In the genomic region with DNA sequence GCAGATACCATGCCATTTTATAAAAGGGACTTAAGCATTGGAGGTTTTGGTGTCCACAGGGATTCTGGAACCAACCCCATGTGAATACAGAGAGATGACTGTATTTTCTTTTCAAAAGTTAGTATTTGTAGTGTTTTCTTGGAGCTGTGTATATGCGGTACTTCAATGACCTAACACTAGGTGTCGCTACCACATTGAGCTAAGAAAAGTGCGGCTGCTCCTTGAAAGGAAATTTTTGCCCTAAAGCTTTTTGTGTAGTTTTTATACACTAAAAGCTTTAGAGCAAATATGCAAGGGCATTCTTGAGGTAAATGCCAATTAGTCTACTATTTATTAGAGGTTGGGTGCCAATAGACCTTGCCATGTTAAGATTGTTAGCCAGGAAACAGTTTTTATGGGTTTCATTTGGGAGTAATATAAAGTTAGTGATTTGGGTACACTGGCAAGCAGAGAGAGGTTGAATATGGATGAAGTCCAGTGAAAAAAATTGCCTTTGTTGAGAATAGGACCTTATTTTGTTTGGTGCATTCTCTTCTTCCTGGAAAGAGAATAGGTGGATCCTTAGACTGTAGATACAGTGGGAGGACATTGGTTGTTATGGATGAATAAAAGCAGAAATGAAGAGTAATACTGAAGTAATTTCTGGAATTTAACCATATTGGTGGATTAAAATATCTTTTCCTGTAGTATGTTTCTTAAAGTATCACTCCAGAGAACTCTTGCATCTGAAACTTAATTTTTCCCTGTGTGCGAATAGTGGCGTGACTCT, we compare ENCODE assay signal across 9 cellular contexts. TPM values are rescaled to one million over a fixed set of nuclear protein-coding genes. Genes with fewer than 3 reads are reported as not detected.
A peak's percentile ranks its signal among the peaks of the same experiment; 100 is the strongest.
DNase-seq lines count a peak whose midpoint lies in the region; ATAC-seq and TF ChIP-seq lines count a peak whose summit lies in the region.
"Had no signal": no experiment of that assay in that cellular context is flagged by ENCODE, and none has a peak within 500 bp of the region (broad histone marks: within the 10 kb centered on the region; RNA-seq: fewer than 3 reads in every experiment).

No MANE protein-coding gene starts in this region.

- H3K9me3 ChIP-seq in SU-DHL-6 (ENCODE audit: insufficient read depth, low read length) (no peaks in the 10 kb centered on the region), right lobe of liver (no peaks in the 10 kb centered on the region)

- TF ChIP-seq POLR2A in right lobe of liver (IDR thresholded peaks at IDR 0.05) = no peak

- peak; percentile 66 for DNase-seq in NCI-H1436 (lab: John Stamatoyannopoulos, UW)
- no peak for DNase-seq in coronary artery (ENCODE audit: low spot score)
- DNase-seq in right lobe of liver = no peak
- peak; percentile 47 for DNase-seq in stromal cell of bone marrow (ENCODE audit: low read depth)
- DNase-seq: left cardiac atrium had no signal

- no peaks in the 10 kb centered on the region for H3K79me2 ChIP-seq in ACC112 (ENCODE audit: control insufficient read depth, insufficient read depth, low read length, unreplicated experiment)
- H3K79me2 ChIP-seq in SU-DHL-6 (ENCODE audit: insufficient read depth, low read length) = no peaks in the 10 kb centered on the region

- 41% methylated on average over 5 of the region's 5 CpGs for WGBS in right lobe of liver (ENCODE audit: insufficient coverage, low coverage, low lambda C conversion rate, missing lambda C conversion rate)

- no peaks in the 10 kb centered on the region for H3K9me2 ChIP-seq in SU-DHL-6 (replicated peaks; ENCODE audit: insufficient read depth, low read length)

- intact Hi-C loops in right lobe of liver (cut with DNase I) = loop anchor here in 1 of 2 donors (10.0 kb wide), 1 partner anchor 684 kb away; no protein-coding TSS in a partner anchor

- H4K20me1 ChIP-seq in SU-DHL-6 (ENCODE audit: low read depth, low read length) = no peaks in the 10 kb centered on the region

- TF ChIP-seq CTCF in GM12873 (IDR thresholded peaks at IDR 0.05; ENCODE audit: insufficient read depth, low read depth, low read length, missing control alignments) (peak; percentile 86), SU-DHL-6 (IDR thresholded peaks at IDR 0.05; ENCODE audit: insufficient read depth, low read length, poor library complexity, severe bottlenecking) (peak; percentile 80), coronary artery (IDR thresholded peaks at IDR 0.05) (peak; percentile 78), right lobe of liver (IDR thresholded peaks at IDR 0.05) (peak; percentile 77 to 88 (median 84))

- no peaks in the 10 kb centered on the region for H3F3A ChIP-seq in SU-DHL-6 (ENCODE audit: insufficient read depth)

- H3K27ac ChIP-seq in ACC112 (ENCODE audit: low read depth, low read length) = no peak overlapping the region
- no peak overlapping the region for H3K27ac ChIP-seq in SU-DHL-6 (ENCODE audit: low read depth, low read length)
- no peak overlapping the region for H3K27ac ChIP-seq in coronary artery
- no peak overlapping the region for H3K27ac ChIP-seq in right lobe of liver

- H3K4me1 ChIP-seq in ACC112 (ENCODE audit: control insufficient read depth, insufficient read depth, low read length, unreplicated experiment) = peaks cover 7% of the 10 kb centered on the region
- H3K4me1 ChIP-seq in right lobe of liver = no peaks in the 10 kb centered on the region

- H3K36me3 ChIP-seq in ACC112 (ENCODE audit: insufficient read depth, low read length) = no peaks in the 10 kb centered on the region
- H3K36me3 ChIP-seq in SU-DHL-6 (ENCODE audit: low read length) = no peaks in the 10 kb centered on the region
- no peaks in the 10 kb centered on the region for H3K36me3 ChIP-seq in right lobe of liver

- H3K9ac ChIP-seq in SU-DHL-6 (ENCODE audit: low read length) = no peak overlapping the region

- peak overlapping the region; percentile 87 for H2AFZ ChIP-seq in ACC112 (ENCODE audit: low read length, unreplicated experiment)
- H2AFZ ChIP-seq in SU-DHL-6 (ENCODE audit: low read depth, low read length, severe bottlenecking) = no peak overlapping the region

- H3K4me3 ChIP-seq in ACC112 (ENCODE audit: low read depth, low read length) = no peak overlapping the region
- H3K4me3 ChIP-seq in SU-DHL-6 (ENCODE audit: insufficient read depth, low read length, poor library complexity, severe bottlenecking) = no peak overlapping the region
- H3K4me3 ChIP-seq in coronary artery = no peak overlapping the region
- H3K4me3 ChIP-seq in right lobe of liver = no peak overlapping the region

- peak; percentile 59 to 77 (median 69) for ATAC-seq in right lobe of liver
- no peak for ATAC-seq in HG02623 (IDR thresholded peaks at IDR 0.05; ENCODE audit: unreplicated experiment)

- H3K4me2 ChIP-seq in SU-DHL-6 (ENCODE audit: low read depth, low read length, poor library complexity, severe bottlenecking) = no peak overlapping the region

- H3K27me3 ChIP-seq in ACC112 (ENCODE audit: insufficient read depth, low read length) (no peaks in the 10 kb centered on the region), SU-DHL-6 (ENCODE audit: low read length) (no peaks in the 10 kb centered on the region), right lobe of liver (no peaks in the 10 kb centered on the region)

RNA-seq across cellular contexts. Expression of a gene that starts 43.3 kb away (rescaled TPM):
- 10 to 100 TPM in 5 of 6 experiments, 1 to 10 TPM in 1; 9.2 to 22.1 (median 14.2) TPM for total RNA-seq in right lobe of liver

Comparison
In these comparisons a context has a peak if more than half of its experiments do, and no peak if none do; other contexts are left out.
1. DNase-seq: peak in NCI-H1436 (single experiment) and stromal cell of bone marrow (single experiment); none in coronary artery (single experiment) and right lobe of liver (0 of 3).
2. Peak in every context shown above with its lines, with median percentiles within 50 percentile points of each other: CTCF ChIP-seq.